14 cellular contexts compared by ENCODE assay signal in the genomic region with DNA sequence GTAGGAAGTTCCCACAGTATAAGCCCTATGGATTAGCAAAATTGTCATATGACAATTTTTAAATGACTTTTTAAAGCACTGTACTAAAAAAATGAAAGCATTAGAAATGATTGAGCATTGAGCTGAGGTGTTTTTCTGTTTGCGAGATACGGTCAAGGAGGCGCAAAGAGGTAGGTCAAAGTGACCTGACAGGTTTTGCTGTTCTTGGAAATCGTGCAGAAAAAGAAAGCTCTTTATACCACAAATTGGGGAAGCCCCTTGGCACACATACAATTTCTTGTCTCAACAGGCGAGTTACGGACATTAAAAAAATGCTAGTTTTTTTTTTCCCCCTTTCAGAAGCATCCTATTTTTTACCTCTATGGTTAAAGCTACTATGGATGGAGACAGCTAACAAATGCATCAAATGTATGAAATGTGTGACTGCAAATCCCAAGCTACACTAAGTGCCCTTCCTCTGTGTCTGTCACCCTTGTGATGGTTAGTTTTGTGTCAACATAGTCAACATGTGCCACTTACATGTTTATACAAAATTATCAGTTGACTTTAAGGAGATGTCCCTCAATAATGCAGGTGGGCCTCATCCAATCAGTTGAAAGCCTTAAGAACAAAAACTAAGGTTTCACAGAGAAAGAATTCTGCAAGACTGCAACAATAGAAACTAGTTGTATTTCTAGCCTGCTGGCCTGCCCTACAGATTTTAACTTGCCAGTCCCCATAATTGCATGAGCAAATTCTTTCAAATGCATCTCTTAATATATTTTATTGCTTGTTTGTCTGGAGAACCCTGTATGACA. TPM values are rescaled to one million over a fixed set of nuclear protein-coding genes. Genes with fewer than 3 reads are reported as not detected.
DNase-seq lines count a peak whose midpoint lies in the region; ATAC-seq, FAIRE-seq and TF ChIP-seq lines count a peak whose summit lies in the region.
"Had no signal": no experiment of that assay in that cellular context is flagged by ENCODE, and none has a peak within 500 bp of the region (broad histone marks: within the 10 kb centered on the region; RNA-seq: fewer than 3 reads in every experiment).

No MANE protein-coding gene starts in this region.

- TF ChIP-seq EP300 in K562 (IDR thresholded peaks at IDR 0.05; ENCODE audit: low read length), result no peak

- TF ChIP-seq POLR2A in GM12892 (IDR thresholded peaks at IDR 0.05; ENCODE audit: low read depth, low read length) (no peak), K562 (conservative IDR thresholded peaks at IDR 0.05) (no peak), thyroid gland (IDR thresholded peaks at IDR 0.05) (no peak), GM12891 (IDR thresholded peaks at IDR 0.05; ENCODE audit: low read depth, low read length) (no peak)

- WGBS in K562 (ENCODE audit: insufficient coverage, low coverage, missing lambda C conversion rate), result 95% methylated on average over 6 of the region's 6 CpGs
- WGBS in thyroid gland, 2 donors, result 61 to 67% methylated on average over 6 of the region's 6 CpGs
- 90% methylated on average over 6 of the region's 6 CpGs for WGBS in smooth muscle cell (ENCODE audit: low lambda C conversion rate)

- no peaks in the 10 kb centered on the region for H4K20me1 ChIP-seq in K562 (replicated peaks; ENCODE audit: control insufficient read depth, insufficient read depth, low read length)
- no peaks in the 10 kb centered on the region for H4K20me1 ChIP-seq in smooth muscle cell (ENCODE audit: low read depth)
- H4K20me1 ChIP-seq: BLaER1 treated with 17β-estradiol and CSF1 and Interleukin-3, amounts not matched to agents 10 nM and 100 nM had no signal

- in situ Hi-C loops in K562 (cut with MboI), result no loop called here

- TF ChIP-seq RAD21 in K562 (CRISPR knock-in tag; conservative IDR thresholded peaks at IDR 0.05 in 1 of 2, IDR thresholded peaks at IDR 0.05 in 1 of 2), result no peak

- H3K4me1 ChIP-seq in HEK293 (ENCODE audit: control insufficient read depth, insufficient read depth, low read length) (no peaks in the 10 kb centered on the region), K562 (replicated peaks in 1 of 2; ENCODE audit: control insufficient read depth in 2 of 2, insufficient read depth in 2 of 2, low read length in 2 of 2) (no peaks in the 10 kb centered on the region), thyroid gland (peaks cover 0 to 2% of the 10 kb centered on the region in 2 donors), smooth muscle cell (ENCODE audit: low read depth) (no peaks in the 10 kb centered on the region)
- H3K4me1 ChIP-seq: BLaER1 treated with 17β-estradiol and CSF1 and Interleukin-3, amounts not matched to agents 10 nM and 100 nM had no signal

- DNase-seq in GM12892 (ENCODE audit: insufficient read length) (no peak), K562 (ENCODE audit: extremely low read depth in 1 of 4, low spot score in 3 of 4) (no peak), thyroid gland (peak; percentile 34 to 43), NCI-H446 (lab: John Stamatoyannopoulos, UW) (no peak), GM12891 (ENCODE audit: insufficient read length, low spot score) (no peak), smooth muscle cell (lab: John Stamatoyannopoulos, UW; ENCODE audit: unreplicated experiment) (no peak)
- DNase-seq: ACHN; CD4-positive, CD25-positive, alpha-beta regulatory T cell; DMS53; GF-D8; HCEC 1CT; KBM-7 had no signal

- ATAC-seq in K562, result no peak

- intact Hi-C loops in K562 (cut with micrococcal nuclease) (no loop called here), thyroid gland (cut with DNase I) (no loop called here)

- H3K9me1 ChIP-seq in K562 (ENCODE audit: control insufficient read depth, insufficient read depth, low read length), result no peaks in the 10 kb centered on the region

- no TSS peak for BruUV-seq in K562 (replicated peaks; lab: Mats Ljungman, UMichigan)

- H3K27ac ChIP-seq in HEK293 (ENCODE audit: extremely low read depth, low read depth, low read length) (no peak overlapping the region), K562 (ENCODE audit: extremely low read depth, low read depth, low read length) (no peak overlapping the region), thyroid gland (no peak overlapping the region), smooth muscle cell (ENCODE audit: low read depth) (no peak overlapping the region)
- H3K27ac ChIP-seq: BLaER1 treated with 17β-estradiol and CSF1 and Interleukin-3, amounts not matched to agents 10 nM and 100 nM had no signal

- H3K79me2 ChIP-seq in K562 (ENCODE audit: control insufficient read depth, insufficient read depth, low read length) (no peaks in the 10 kb centered on the region), smooth muscle cell (ENCODE audit: low read depth) (no peaks in the 10 kb centered on the region)

- POLR2A ChIA-PET in HEK293 (lab: Yijun Ruan, JAX) (no interaction called here), K562 (lab: Yijun Ruan, JAX) (no interaction called here)

- H3K9ac ChIP-seq in K562 (ENCODE audit: insufficient read depth in 1 of 2, low read depth in 2 of 2, low read length in 2 of 2) (no peak overlapping the region), smooth muscle cell (ENCODE audit: low read depth) (no peak overlapping the region)
- H3K9ac ChIP-seq: BLaER1 treated with 17β-estradiol and CSF1 and Interleukin-3, amounts not matched to agents 10 nM and 100 nM had no signal

- H3K9me3 ChIP-seq in HEK293 (ENCODE audit: control insufficient read depth, insufficient read depth, low read depth, low read length), result no peaks in the 10 kb centered on the region
- no peaks in the 10 kb centered on the region for H3K9me3 ChIP-seq in K562 (replicated peaks; ENCODE audit: control insufficient read depth, insufficient read depth, low read depth, low read length)
- H3K9me3 ChIP-seq in thyroid gland, result no peaks in the 10 kb centered on the region
- no peaks in the 10 kb centered on the region for H3K9me3 ChIP-seq in smooth muscle cell (replicated peaks; ENCODE audit: low read depth)
- H3K9me3 ChIP-seq: BLaER1 treated with 17β-estradiol and CSF1 and Interleukin-3, amounts not matched to agents 10 nM and 100 nM had no signal

- H3K4me3 ChIP-seq in HEK293 (ENCODE audit: low read depth, low read length) (no peak overlapping the region), K562 (no peak overlapping the region), thyroid gland (replicated peaks in 1 of 3) (no peak overlapping the region), smooth muscle cell (no peak overlapping the region)
- H3K4me3 ChIP-seq: BLaER1 treated with 17β-estradiol and CSF1 and Interleukin-3, amounts not matched to agents 10 nM and 100 nM had no signal

- H3K27me3 ChIP-seq in K562 (ENCODE audit: control insufficient read depth in 2 of 2, insufficient read depth in 2 of 2, low read length in 2 of 2) (no peaks in the 10 kb centered on the region), thyroid gland (no peaks in the 10 kb centered on the region), smooth muscle cell (ENCODE audit: low read depth) (no peaks in the 10 kb centered on the region)
- H3K27me3 ChIP-seq: BLaER1 treated with 17β-estradiol and CSF1 and Interleukin-3, amounts not matched to agents 10 nM and 100 nM had no signal

- CTCF ChIA-PET in HEK293 (lab: Yijun Ruan, JAX) (interaction anchor here (6.0 kb wide), 1 partner anchor 13 kb away, joined by 32 read pairs; no protein-coding TSS in a partner anchor), K562 (lab: Yijun Ruan, JAX; ENCODE audit: low intra/inter-chr PET ratio) (no interaction called here)

- H3K4me2 ChIP-seq in K562 (ENCODE audit: insufficient read depth, low read length) (no peak overlapping the region), smooth muscle cell (no peak overlapping the region)
- H3K4me2 ChIP-seq: BLaER1 treated with 17β-estradiol and CSF1 and Interleukin-3, amounts not matched to agents 10 nM and 100 nM had no signal

- H2AFZ ChIP-seq in K562 (ENCODE audit: low read depth, low read length) (no peak overlapping the region), smooth muscle cell (ENCODE audit: low read depth) (no peak overlapping the region)

- H3F3A ChIP-seq in smooth muscle cell (ENCODE audit: low read depth), result no peaks in the 10 kb centered on the region

- FAIRE-seq in GM12892 (lab: Jason Lieb, UNC) (peak; percentile 38), K562 (lab: Jason Lieb, UNC) (no peak), GM12891 (lab: Jason Lieb, UNC) (no peak)

- no peak for TF ChIP-seq CTCF in HEK293 (tag by site-specific recombination; IDR thresholded peaks at IDR 0.05)
- no peak for TF ChIP-seq CTCF in K562 (IDR thresholded peaks at IDR 0.05 in 2 of 3, conservative IDR thresholded peaks at IDR 0.05 in 1 of 3; ENCODE audit: insufficient read depth in 2 of 3, low read depth in 1 of 3, low read length in 3 of 3)
- no peak for TF ChIP-seq CTCF in thyroid gland (IDR thresholded peaks at IDR 0.05)
- no peak for TF ChIP-seq CTCF in smooth muscle cell (IDR thresholded peaks at IDR 0.05; ENCODE audit: borderline replicate concordance, insufficient read depth, poor library complexity, severe bottlenecking)

- H3K36me3 ChIP-seq in HEK293 (ENCODE audit: control insufficient read depth in 2 of 2, insufficient read depth in 1 of 2, low read length in 2 of 2) (peaks cover 5 to 28% of the 10 kb centered on the region in 2 experiments; a peak in 2 of 3 replicates), K562 (ENCODE audit: control insufficient read depth, insufficient read depth, low read length) (peaks cover 45% of the 10 kb centered on the region; the same call in 1 of the 3 replicates), thyroid gland (peaks cover 0 to 15% of the 10 kb centered on the region in 2 donors), smooth muscle cell (ENCODE audit: low read depth) (no peaks in the 10 kb centered on the region)

RNA-seq across cellular contexts. Expression of gene CRYZ, which starts 29.3 kb away (rescaled TPM):
- 126 TPM for polyA plus RNA-seq in GM12892 (2012; ENCODE audit: missing spikeins)
- total RNA-seq in K562 (2011; cell fraction: chromatin; rRNA removed; ENCODE audit: low replicate concordance), result 9.2 and 18.2 TPM in 2 replicates
- total RNA-seq in K562 (2011; cell fraction: nucleolus; rRNA removed), result 5.3 and 7.0 TPM in 2 replicates
- 10.9 and 17.2 TPM in 2 replicates for total RNA-seq in K562 (2011; cell fraction: nucleoplasm; rRNA removed)
- 51.7 and 55.5 TPM in 2 replicates for total RNA-seq in K562 (2014; rRNA removed)
- total RNA-seq in K562 (2014; rRNA removed; fragmentation: Illumina TruSeq; extraction: Trizol), result 81.4 and 90.4 TPM in 2 replicates
- 63.8 and 65.6 TPM in 2 replicates for total RNA-seq in K562 (2015; rRNA removed; fragmentation: Illumina TruSeq; extraction: Trizol)
- total RNA-seq in K562 (2021), result 64.2 and 64.7 TPM in 2 replicates
- polyA plus RNA-seq in K562 (2011; rRNA removed), result 81.2 and 115 TPM in 2 replicates
- 28.9 and 50.1 TPM in 2 replicates for polyA plus RNA-seq in K562 (2011; cell fraction: cytosol; rRNA removed)
- polyA plus RNA-seq in K562 (2011; cell fraction: nucleus; rRNA removed), result 19.1 and 29.4 TPM in 2 replicates
- polyA plus RNA-seq in K562 (2012), result 44.5 and 54.7 TPM in 2 replicates
- polyA plus RNA-seq in K562 (2014; fragmentation: Illumina TruSeq; extraction: Trizol), result 72.1 and 89.9 TPM in 2 replicates
- 100 to 1,000 TPM; 153 to 179 TPM for polyA plus RNA-seq in K562 (2014; fragmentation: Nextera tagmentation; extraction: Ambion mirVana)
- 69.3 and 71.2 TPM in 2 replicates for polyA plus RNA-seq in K562 (2014; rRNA removed)
- 68.2 and 77.3 TPM in 2 replicates for polyA minus RNA-seq in K562 (2011; rRNA and poly(A)+ RNA removed)
- polyA minus RNA-seq in K562 (2011; cell fraction: cytosol; rRNA and poly(A)+ RNA removed), result 9.1 and 24.0 TPM in 2 replicates
- polyA minus RNA-seq in K562 (2011; cell fraction: nucleus; rRNA and poly(A)+ RNA removed), result 5.3 and 10.6 TPM in 2 replicates
- 10 to 100 TPM; 45.3 to 92.1 (median 58.0) TPM for total RNA-seq in thyroid gland
- polyA plus RNA-seq in GM12891 (2012; ENCODE audit: low read depth, missing spikeins), result 85.5 TPM
- 0.04 TPM in 1 of 2 replicates, not detected in the other for total RNA-seq in smooth muscle cell
- not detected in 2 replicates for polyA plus RNA-seq in smooth muscle cell

RNA-seq across cellular contexts. Expression of gene TYW3, which starts 29.4 kb away (rescaled TPM):
- 45.0 TPM for polyA plus RNA-seq in GM12892 (2012; ENCODE audit: missing spikeins)
- total RNA-seq in K562 (2011; cell fraction: chromatin; rRNA removed; ENCODE audit: low replicate concordance), result 8.0 and 17.6 TPM in 2 replicates
- 7.9 and 8.3 TPM in 2 replicates for total RNA-seq in K562 (2011; cell fraction: nucleolus; rRNA removed)
- total RNA-seq in K562 (2011; cell fraction: nucleoplasm; rRNA removed), result 18.1 and 20.8 TPM in 2 replicates
- total RNA-seq in K562 (2014; rRNA removed) (22.0 and 25.3 TPM in 2 replicates), K562 (2014; rRNA removed; fragmentation: Illumina TruSeq; extraction: Trizol) (48.5 and 53.2 TPM in 2 replicates), K562 (2015; rRNA removed; fragmentation: Illumina TruSeq; extraction: Trizol) (42.7 and 47.4 TPM in 2 replicates), K562 (2021) (32.2 and 33.9 TPM in 2 replicates), thyroid gland (10 to 100 TPM; 18.0 to 23.5 (median 21.1) TPM), smooth muscle cell (not detected in 2 replicates)
- polyA plus RNA-seq in K562 (2011; rRNA removed) (27.4 and 36.5 TPM in 2 replicates), K562 (2014; fragmentation: Illumina TruSeq; extraction: Trizol) (44.1 and 54.0 TPM in 2 replicates), K562 (2014; fragmentation: Nextera tagmentation; extraction: Ambion mirVana) (10 to 100 TPM; 41.1 to 43.3 TPM), K562 (2014; rRNA removed) (26.1 and 27.6 TPM in 2 replicates), smooth muscle cell (not detected in 2 replicates)
- 7.9 and 16.7 TPM in 2 replicates for polyA plus RNA-seq in K562 (2011; cell fraction: cytosol; rRNA removed)
- 9.5 and 13.1 TPM in 2 replicates for polyA plus RNA-seq in K562 (2011; cell fraction: nucleus; rRNA removed)
- 19.1 and 26.1 TPM in 2 replicates for polyA plus RNA-seq in K562 (2012)
- 31.7 and 38.5 TPM in 2 replicates for polyA minus RNA-seq in K562 (2011; rRNA and poly(A)+ RNA removed)
- 12.2 and 13.8 TPM in 2 replicates for polyA minus RNA-seq in K562 (2011; cell fraction: cytosol; rRNA and poly(A)+ RNA removed)
- polyA minus RNA-seq in K562 (2011; cell fraction: nucleus; rRNA and poly(A)+ RNA removed), result 16.7 and 18.3 TPM in 2 replicates
- 47.7 TPM for polyA plus RNA-seq in GM12891 (2012; ENCODE audit: low read depth, missing spikeins)

RNA-seq across cellular contexts. Expression of gene ERICH3, which starts 30.0 kb away (rescaled TPM):
- 0.30 TPM for polyA plus RNA-seq in GM12892 (2012; ENCODE audit: missing spikeins)
- total RNA-seq in K562 (2011; cell fraction: chromatin; rRNA removed; ENCODE audit: low replicate concordance), result not detected in 2 replicates
- total RNA-seq in K562 (2011; cell fraction: nucleolus; rRNA removed), result not detected in 2 replicates
- total RNA-seq in K562 (2011; cell fraction: nucleoplasm; rRNA removed), result not detected in 2 replicates
- total RNA-seq in K562 (2014; rRNA removed) (not detected in 2 replicates), K562 (2014; rRNA removed; fragmentation: Illumina TruSeq; extraction: Trizol) (not detected in 2 replicates), K562 (2015; rRNA removed; fragmentation: Illumina TruSeq; extraction: Trizol) (not detected in 2 replicates), K562 (2021) (not detected in 2 replicates), thyroid gland (under 1 TPM in 2 of 4 donors, not detected in 2; 0.11 to 0.40 TPM), smooth muscle cell (not detected in 2 replicates)
- polyA plus RNA-seq in K562 (2011; rRNA removed) (not detected in 2 replicates), K562 (2014; fragmentation: Illumina TruSeq; extraction: Trizol) (not detected in 2 replicates), K562 (2014; fragmentation: Nextera tagmentation; extraction: Ambion mirVana) (not detected), K562 (2014; rRNA removed) (not detected in 2 replicates), smooth muscle cell (not detected in 2 replicates)
- not detected in 2 replicates for polyA plus RNA-seq in K562 (2011; cell fraction: cytosol; rRNA removed)
- polyA plus RNA-seq in K562 (2011; cell fraction: nucleus; rRNA removed), result not detected in 2 replicates
- polyA plus RNA-seq in K562 (2012), result 0.01 TPM in 1 of 2 replicates, not detected in the other
- not detected in 2 replicates for polyA minus RNA-seq in K562 (2011; rRNA and poly(A)+ RNA removed)
- polyA minus RNA-seq in K562 (2011; cell fraction: cytosol; rRNA and poly(A)+ RNA removed), result not detected in 2 replicates
- not detected in 2 replicates for polyA minus RNA-seq in K562 (2011; cell fraction: nucleus; rRNA and poly(A)+ RNA removed)
- polyA plus RNA-seq in GM12891 (2012; ENCODE audit: low read depth, missing spikeins), result 1.1 TPM
- total RNA-seq: CD4-positive, CD25-positive, alpha-beta regulatory T cell had no signal
- polyA plus RNA-seq: CD4-positive, CD25-positive, alpha-beta regulatory T cell had no signal

Comparison
In these comparisons a context has a peak if more than half of its experiments do, and no peak if none do; other contexts are left out.
1. DNase-seq: peak in thyroid gland (2 of 2); none in GM12892 (single experiment), K562 (0 of 4), NCI-H446 (0 of 2), GM12891 (single experiment) and smooth muscle cell (single experiment).